In genomic region chr10:17847586-17848296, GRCh38 we compare ENCODE assay signal across 8 cellular contexts. TPM values are rescaled to one million over a fixed set of nuclear protein-coding genes. Genes with fewer than 3 reads are reported as not detected.
A peak's percentile ranks its signal among the peaks of the same experiment; 100 is the strongest.
DNase-seq lines count a peak whose midpoint lies in the region; ATAC-seq and TF ChIP-seq lines count a peak whose summit lies in the region.

No MANE protein-coding gene starts in this region.

- H3K27ac Mint-ChIP-seq in H9 (no peak overlapping the region), WTC11 (no peak overlapping the region)

- CTCF ChIA-PET in WTC11 (lab: Charles Lee): interaction anchor here (0.6 to 1.6 kb wide), 10 partner anchors 9 to 486 kb away, joined by 3 to 14 read pairs (median 4); no protein-coding TSS in a partner anchor

- no peak overlapping the region for H2BK120ac ChIP-seq in H9 (ENCODE audit: low read depth, low read length, poor library complexity, severe bottlenecking)

- H4K8ac ChIP-seq in H9 (replicated peaks; ENCODE audit: insufficient read length, low read depth, low read length): no peak overlapping the region

- H3K27me3 Mint-ChIP-seq in H9 (ENCODE audit: low read depth) (no peaks in the 10 kb centered on the region), WTC11 (ENCODE audit: low read depth) (no peaks in the 10 kb centered on the region)

- no peaks in the 10 kb centered on the region for H3K9me3 ChIP-seq in BE2C
- no peaks in the 10 kb centered on the region for H3K9me3 ChIP-seq in H9 (ENCODE audit: control insufficient read depth, low read depth, low read length)
- H3K9me3 ChIP-seq in liver (ENCODE audit: control insufficient read depth in 4 of 4, low read length in 3 of 4): no peaks in the 10 kb centered on the region

- peak; percentile 63 to 67 for TF ChIP-seq RAD21 in liver (IDR thresholded peaks at IDR 0.05)

- no peak overlapping the region for H4K91ac ChIP-seq in H9 (ENCODE audit: insufficient read length, low read depth, low read length)

- H3K56ac ChIP-seq in H9 (ENCODE audit: insufficient read length, low read depth, low read length): no peak overlapping the region

- H2AK5ac ChIP-seq in H9 (ENCODE audit: insufficient read length, low read length): no peak overlapping the region

- no peak overlapping the region for H2BK5ac ChIP-seq in H9 (ENCODE audit: insufficient read length, low read length)

- no peak overlapping the region for H3T11ph ChIP-seq in H9 (ENCODE audit: low read length)

- DNase-seq in BE2C (no peak), H9 (no peak), WTC11 (ENCODE audit: low spot score) (no peak), mucosa of gallbladder (ENCODE audit: low spot score) (no peak)
- DNase-seq in stimulated activated CD4-positive, alpha-beta T cell treated with anti-CD3 and anti-CD28 coated beads, Interleukin-12 subunit alpha, Interleukin-12 subunit beta, amount 100 ng/mL, for 4 hours: no peak

- POLR2A ChIA-PET in WTC11 (lab: Charles Lee): no interaction called here

- no peaks in the 10 kb centered on the region for H3K9me3 Mint-ChIP-seq in H9
- H3K9me3 Mint-ChIP-seq in WTC11: no peaks in the 10 kb centered on the region

- no peak overlapping the region for H3K9ac ChIP-seq in H9 (ENCODE audit: extremely low read depth, insufficient read length, low read length)
- no peak overlapping the region for H3K9ac ChIP-seq in liver (ENCODE audit: low read depth in 1 of 2, low read length in 2 of 2)

- no CpG with 5 or more reads among the region's 5 CpGs for WGBS in H9 (ENCODE audit: extremely low coverage, insufficient read length, low lambda C conversion rate)
- 53% methylated on average over 5 of the region's 5 CpGs for WGBS in liver

- H2BK20ac ChIP-seq in H9 (ENCODE audit: low read depth, low read length, poor library complexity, severe bottlenecking): no peak overlapping the region

- no peak overlapping the region for H3K14ac ChIP-seq in H9 (ENCODE audit: insufficient read depth, low read length)

- H3K36me3 Mint-ChIP-seq in H9 (ENCODE audit: insufficient read depth in 1 of 3, low read depth in 3 of 3) (no peaks in the 10 kb centered on the region), WTC11 (no peaks in the 10 kb centered on the region)

- H3K4me1 Mint-ChIP-seq in H9 (peaks cover 9% of the 10 kb centered on the region in 2 experiments), WTC11 (peaks cover 12% of the 10 kb centered on the region)

- H3K36me3 ChIP-seq in BE2C (no peaks in the 10 kb centered on the region), liver (ENCODE audit: control insufficient read depth in 4 of 4, insufficient read depth in 3 of 4, low read depth in 1 of 4, low read length in 3 of 4) (no peaks in the 10 kb centered on the region)

- H2BK12ac ChIP-seq in H9 (ENCODE audit: insufficient read length, low read depth, low read length): no peak overlapping the region

- H3K27me3 ChIP-seq in BE2C (no peaks in the 10 kb centered on the region), H9 (ENCODE audit: insufficient read depth, low read length) (no peaks in the 10 kb centered on the region), liver (ENCODE audit: control insufficient read depth in 4 of 4, insufficient read depth in 4 of 4, low read length in 3 of 4) (no peaks in the 10 kb centered on the region)

- H3K18ac ChIP-seq in H9 (ENCODE audit: insufficient read length, low read depth, low read length): no peak overlapping the region

- ATAC-seq in WTC11: peak; percentile 26; the same call in 1 of the 2 replicates
- ATAC-seq in GM19467 (IDR thresholded peaks at IDR 0.05; ENCODE audit: unreplicated experiment): no peak
- no peak for ATAC-seq in GM19035 (IDR thresholded peaks at IDR 0.05; ENCODE audit: unreplicated experiment)

- no peak overlapping the region for H2BK15ac ChIP-seq in H9 (ENCODE audit: low read depth, low read length)

- H3K4me2 ChIP-seq in H9 (ENCODE audit: insufficient read depth, insufficient read length, low read length): no peak overlapping the region

- H3K23ac ChIP-seq in H9 (ENCODE audit: insufficient read length, low read depth, low read length): no peak overlapping the region

- peaks cover 25% of the 10 kb centered on the region for H3K4me1 ChIP-seq in BE2C
- no peaks in the 10 kb centered on the region for H3K4me1 ChIP-seq in H9 (ENCODE audit: insufficient read depth, low read length)
- H3K4me1 ChIP-seq in liver (ENCODE audit: control insufficient read depth in 4 of 4, insufficient read depth in 4 of 4, low read length in 3 of 4): no peaks in the 10 kb centered on the region

- H3K27ac ChIP-seq in H9 (ENCODE audit: insufficient read length, low read depth, low read length) (no peak overlapping the region), liver (ENCODE audit: low read depth in 1 of 2, low read length in 2 of 2) (no peak overlapping the region)

- H3K4me3 ChIP-seq in BE2C (ENCODE audit: low read depth, low read length) (no peak overlapping the region), liver (ENCODE audit: low read depth in 1 of 3, low read length in 3 of 3) (no peak overlapping the region)

- H2AFZ ChIP-seq in H9 (ENCODE audit: low read length): no peak overlapping the region

- H3K23me2 ChIP-seq in H9 (ENCODE audit: insufficient read length, low read depth, low read length, poor library complexity, severe bottlenecking): no peaks in the 10 kb centered on the region

- H3K4me3 Mint-ChIP-seq in H9: no peak overlapping the region
- no peak overlapping the region for H3K4me3 Mint-ChIP-seq in WTC11

- H3K4ac ChIP-seq in H9 (ENCODE audit: low read depth, low read length): no peak overlapping the region

- no peak overlapping the region for H4K5ac ChIP-seq in H9 (ENCODE audit: insufficient read length, low read depth, low read length)

- no peaks in the 10 kb centered on the region for H4K20me1 ChIP-seq in H9 (ENCODE audit: control insufficient read depth, insufficient read depth, insufficient read length)

- H3K79me2 ChIP-seq in H9 (ENCODE audit: insufficient read depth, low read length): no peaks in the 10 kb centered on the region

- peak; percentile 58 for TF ChIP-seq CTCF in BE2C (IDR thresholded peaks at IDR 0.05; ENCODE audit: low read depth, low read length)
- TF ChIP-seq CTCF in H9 (conservative IDR thresholded peaks at IDR 0.05): peak; percentile 71
- TF ChIP-seq CTCF in WTC11 (IDR thresholded peaks at IDR 0.05): no peak
- TF ChIP-seq CTCF in liver (IDR thresholded peaks at IDR 0.05; ENCODE audit: low read depth, low read length, missing input control): peak; percentile 30

- no peaks in the 10 kb centered on the region for H3K79me1 ChIP-seq in H9 (ENCODE audit: insufficient read depth, low read depth, low read length, poor library complexity, severe bottlenecking)

TF ChIP-seq in WTC11, 78 proteins besides CTCF, POLR2A, EP300 and RAD21:
- no peak for TF ChIP-seq HMGA2 (CRISPR knock-in tag; IDR thresholded peaks at IDR 0.05)

TF ChIP-seq in liver, 16 proteins besides CTCF, POLR2A, EP300 and RAD21:
- TF ChIP-seq MAX (IDR thresholded peaks at IDR 0.05) (no peak), NR2F2 (IDR thresholded peaks at IDR 0.05) (no peak), FOXA2 (IDR thresholded peaks at IDR 0.05) (no peak), TAF1 (conservative IDR thresholded peaks at IDR 0.05) (no peak), REST (IDR thresholded peaks at IDR 0.05) (no peak), HNF4A (conservative IDR thresholded peaks at IDR 0.05) (no peak)

RNA-seq across cellular contexts. Expression of gene MRC1, which starts 38.6 kb away (rescaled TPM):
- polyA plus RNA-seq in BE2C (2012; ENCODE audit: insufficient read depth, insufficient read length, low read depth): 1.5 TPM
- total RNA-seq in H9 (2021) (not detected in 2 replicates), WTC11 (2021) (0.33 to 0.46 TPM (median 0.44 TPM) in 3 replicates), liver (10 to 100 TPM; 34.6 to 47.0 TPM), mucosa of gallbladder (31.0 TPM)
- polyA plus RNA-seq in liver: 10 to 100 TPM in 1 of 2 donors, 1 to 10 TPM in 1; 9.2 to 33.6 TPM

Comparison
In these comparisons a context has a peak if more than half of its experiments do, and no peak if none do; other contexts are left out.
1. RNA of gene MRC1, which starts 38.6 kb away (total RNA-seq): 34.6 to 47.0 TPM in liver and 31.0 TPM in mucosa of gallbladder (single experiment); 0.33 to 0.46 TPM in WTC11 and not detected in H9; every median in the first group is over 10 times any median in the second.